ENCODE assay signal across 15 cellular contexts in the genomic region with DNA sequence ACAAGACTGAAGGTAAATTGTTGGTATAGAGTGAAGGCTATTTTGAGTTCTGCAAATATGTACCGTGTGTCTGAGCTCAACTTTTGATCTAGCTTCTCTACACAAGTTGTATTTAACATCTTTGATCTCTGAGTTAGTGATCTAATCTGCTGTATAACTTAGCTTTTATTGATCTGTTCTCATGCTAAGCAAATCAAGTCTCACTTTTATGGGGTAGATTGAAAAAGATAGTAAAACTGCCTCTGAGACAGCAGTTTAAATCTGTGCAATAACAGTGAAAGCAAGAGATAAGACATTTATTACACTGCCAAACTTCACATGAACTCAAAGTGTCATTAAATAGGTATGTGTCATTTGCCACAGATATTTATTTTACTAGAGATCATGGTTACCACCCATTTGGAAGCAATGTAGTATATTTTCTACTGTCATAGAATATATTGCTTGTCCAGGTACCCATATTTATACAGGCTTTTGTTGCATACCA.
"Had no signal": no experiment of that assay in that cellular context is flagged by ENCODE, and none has a peak within 500 bp of the region (broad histone marks: within the 10 kb centered on the region; RNA-seq: fewer than 3 reads in every experiment).

No MANE protein-coding gene starts in this region.

- H3K4me3 ChIP-seq: adrenal gland, coronary artery, gastroesophageal sphincter, neural progenitor cell, testis had no signal

- H3K27me3 Mint-ChIP-seq: activated naive CD4-positive, alpha-beta T cell treated with anti-CD3 and anti-CD28 coated beads, Interleukin-2, amount 10 ng/mL, durations not matched to agents 7 days and 5 days; stimulated activated naive CD8-positive, alpha-beta T cell treated with anti-CD3 and anti-CD28 coated beads, Interleukin-15, amount 100 ng/mL, for 72 hours had no signal

- H3K36me3 Mint-ChIP-seq: activated naive CD4-positive, alpha-beta T cell treated with anti-CD3 and anti-CD28 coated beads, Interleukin-2, amount 10 ng/mL, durations not matched to agents 7 days and 5 days; neural progenitor cell had no signal

- H3K4me2 ChIP-seq: neural progenitor cell had no signal

- H3K9me3 Mint-ChIP-seq: activated naive CD4-positive, alpha-beta T cell treated with anti-CD3 and anti-CD28 coated beads, Interleukin-2, amount 10 ng/mL, durations not matched to agents 7 days and 5 days; neural progenitor cell had no signal

- H2AFZ ChIP-seq: neural progenitor cell had no signal

- H3K4me3 Mint-ChIP-seq: activated naive CD4-positive, alpha-beta T cell treated with anti-CD3 and anti-CD28 coated beads, Interleukin-2, amount 10 ng/mL, durations not matched to agents 7 days and 5 days; neural progenitor cell; stimulated activated naive CD8-positive, alpha-beta T cell treated with anti-CD3 and anti-CD28 coated beads, Interleukin-15, amount 100 ng/mL, for 72 hours had no signal

- DNase-seq: activated CD4-positive, alpha-beta T cell treated with anti-CD3 and anti-CD28 coated beads, Interleukin-2, amount 50 U/mL, for 1 hour; activated naive CD4-positive, alpha-beta T cell treated with anti-CD3 and anti-CD28 coated beads, Interleukin-2, amount 10 ng/mL, durations not matched to agents 7 days and 5 days; adrenal gland; central memory CD4-positive, alpha-beta T cell; effector CD4-positive, alpha-beta T cell; kidney glomerular epithelial cell; retina; stimulated activated CD4-positive, alpha-beta T cell treated with anti-CD3 and anti-CD28 coated beads, Interleukin-15, amount 100 ng/mL, for 24 hours; stimulated activated CD4-positive, alpha-beta T cell treated with anti-CD3 and anti-CD28 coated beads, Interleukin-4, amount 100 ng/mL, for 24 hours; stimulated activated naive CD8-positive, alpha-beta T cell treated with anti-CD3 and anti-CD28 coated beads, Interleukin-15, amount 100 ng/mL, for 72 hours; testis had no signal

- H3K4me1 Mint-ChIP-seq: activated naive CD4-positive, alpha-beta T cell treated with anti-CD3 and anti-CD28 coated beads, Interleukin-2, amount 10 ng/mL, durations not matched to agents 7 days and 5 days; neural progenitor cell; stimulated activated naive CD8-positive, alpha-beta T cell treated with anti-CD3 and anti-CD28 coated beads, Interleukin-15, amount 100 ng/mL, for 72 hours had no signal

- H3K27ac ChIP-seq: adrenal gland, coronary artery, gastroesophageal sphincter, neural progenitor cell, testis had no signal

- H3K27me3 ChIP-seq: adrenal gland, gastroesophageal sphincter, neural progenitor cell, testis had no signal

- H3K36me3 ChIP-seq: adrenal gland, gastroesophageal sphincter, neural progenitor cell had no signal

- ATAC-seq: gastroesophageal sphincter; stimulated activated naive CD8-positive, alpha-beta T cell treated with anti-CD3 and anti-CD28 coated beads, Interleukin-15, amount 100 ng/mL, for 72 hours had no signal

- H3K9me3 ChIP-seq: adrenal gland, gastroesophageal sphincter, testis had no signal

- H3K27ac Mint-ChIP-seq: activated naive CD4-positive, alpha-beta T cell treated with anti-CD3 and anti-CD28 coated beads, Interleukin-2, amount 10 ng/mL, durations not matched to agents 7 days and 5 days; activated T-helper 2 cell treated with anti-CD3 and anti-CD28 coated beads, Interferon-gamma antibody, Interleukin-2, Interleukin-4, amounts not matched to agents 10 μg/mL and 5 μg/mL and 100 μg/mL, durations not matched to agents 14 hours and 24 hours and 36 hours; neural progenitor cell; stimulated activated naive CD8-positive, alpha-beta T cell treated with anti-CD3 and anti-CD28 coated beads, Interleukin-15, amount 100 ng/mL, for 72 hours had no signal

- H3K4me1 ChIP-seq: adrenal gland, gastroesophageal sphincter, neural progenitor cell, testis had no signal
